ENCODE assay signal across 1 cellular context in the genomic region with DNA sequence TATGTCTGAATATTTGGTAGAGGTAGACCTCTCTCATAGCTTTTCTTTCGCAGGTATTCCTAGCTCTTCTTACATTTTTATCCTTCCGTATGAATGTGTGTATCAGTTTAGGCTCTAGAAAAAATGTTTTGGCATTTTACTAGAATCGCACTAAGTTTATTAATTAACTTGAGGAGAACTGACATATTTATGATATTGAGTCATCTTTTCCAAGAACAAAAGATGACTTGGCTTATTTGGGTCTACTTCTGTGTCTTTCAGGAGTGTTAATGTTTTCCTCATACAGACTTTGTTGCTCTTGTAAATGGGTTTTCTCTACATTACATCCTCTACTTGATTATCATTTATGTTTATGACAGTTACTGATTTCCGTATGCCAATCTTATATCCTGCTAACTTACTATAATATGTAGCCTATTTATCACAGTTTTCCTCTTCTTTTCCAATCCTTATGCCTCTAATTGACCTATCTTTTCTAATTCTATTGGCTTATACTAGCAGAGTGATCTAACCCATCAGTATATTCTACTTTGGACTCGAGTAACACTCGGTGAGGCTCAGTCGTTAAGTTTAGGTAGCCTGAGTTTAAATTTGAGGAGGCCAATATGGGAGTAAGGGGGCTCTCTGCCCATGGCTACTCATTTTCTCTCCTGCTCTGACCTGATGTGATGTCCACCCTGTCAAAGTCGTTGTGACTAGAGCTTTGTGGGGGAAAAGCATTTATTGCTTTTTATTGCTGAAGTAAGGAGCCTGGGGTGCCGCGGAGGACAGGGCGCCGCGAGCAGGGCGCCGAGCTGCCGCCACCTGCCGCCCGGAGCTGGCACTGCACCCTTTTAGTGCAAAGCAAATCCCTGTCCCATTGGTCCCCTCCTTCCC.
TF ChIP-seq lines count a peak whose summit lies in the region.

No MANE protein-coding gene starts in this region.

TF ChIP-seq in K562, 482 proteins besides CTCF, POLR2A, EP300 and RAD21 (continued from another document and continues in another):
- TF ChIP-seq, protein P1, sequence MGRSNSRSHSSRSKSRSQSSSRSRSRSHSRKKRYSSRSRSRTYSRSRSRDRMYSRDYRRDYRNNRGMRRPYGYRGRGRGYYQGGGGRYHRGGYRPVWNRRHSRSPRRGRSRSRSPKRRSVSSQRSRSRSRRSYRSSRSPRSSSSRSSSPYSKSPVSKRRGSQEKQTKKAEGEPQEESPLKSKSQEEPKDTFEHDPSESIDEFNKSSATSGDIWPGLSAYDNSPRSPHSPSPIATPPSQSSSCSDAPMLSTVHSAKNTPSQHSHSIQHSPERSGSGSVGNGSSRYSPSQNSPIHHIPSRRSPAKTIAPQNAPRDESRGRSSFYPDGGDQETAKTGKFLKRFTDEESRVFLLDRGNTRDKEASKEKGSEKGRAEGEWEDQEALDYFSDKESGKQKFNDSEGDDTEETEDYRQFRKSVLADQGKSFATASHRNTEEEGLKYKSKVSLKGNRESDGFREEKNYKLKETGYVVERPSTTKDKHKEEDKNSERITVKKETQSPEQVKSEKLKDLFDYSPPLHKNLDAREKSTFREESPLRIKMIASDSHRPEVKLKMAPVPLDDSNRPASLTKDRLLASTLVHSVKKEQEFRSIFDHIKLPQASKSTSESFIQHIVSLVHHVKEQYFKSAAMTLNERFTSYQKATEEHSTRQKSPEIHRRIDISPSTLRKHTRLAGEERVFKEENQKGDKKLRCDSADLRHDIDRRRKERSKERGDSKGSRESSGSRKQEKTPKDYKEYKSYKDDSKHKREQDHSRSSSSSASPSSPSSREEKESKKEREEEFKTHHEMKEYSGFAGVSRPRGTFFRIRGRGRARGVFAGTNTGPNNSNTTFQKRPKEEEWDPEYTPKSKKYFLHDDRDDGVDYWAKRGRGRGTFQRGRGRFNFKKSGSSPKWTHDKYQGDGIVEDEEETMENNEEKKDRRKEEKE (IDR thresholded peaks at IDR 0.05; ENCODE audit: borderline replicate concordance in 1 of 2, control insufficient read depth in 1 of 2, low read depth in 2 of 2, low read length in 1 of 2): no peak
- no peak for TF ChIP-seq HMG20B (CRISPR knock-in tag; IDR thresholded peaks at IDR 0.05)
- TF ChIP-seq, protein P2, sequence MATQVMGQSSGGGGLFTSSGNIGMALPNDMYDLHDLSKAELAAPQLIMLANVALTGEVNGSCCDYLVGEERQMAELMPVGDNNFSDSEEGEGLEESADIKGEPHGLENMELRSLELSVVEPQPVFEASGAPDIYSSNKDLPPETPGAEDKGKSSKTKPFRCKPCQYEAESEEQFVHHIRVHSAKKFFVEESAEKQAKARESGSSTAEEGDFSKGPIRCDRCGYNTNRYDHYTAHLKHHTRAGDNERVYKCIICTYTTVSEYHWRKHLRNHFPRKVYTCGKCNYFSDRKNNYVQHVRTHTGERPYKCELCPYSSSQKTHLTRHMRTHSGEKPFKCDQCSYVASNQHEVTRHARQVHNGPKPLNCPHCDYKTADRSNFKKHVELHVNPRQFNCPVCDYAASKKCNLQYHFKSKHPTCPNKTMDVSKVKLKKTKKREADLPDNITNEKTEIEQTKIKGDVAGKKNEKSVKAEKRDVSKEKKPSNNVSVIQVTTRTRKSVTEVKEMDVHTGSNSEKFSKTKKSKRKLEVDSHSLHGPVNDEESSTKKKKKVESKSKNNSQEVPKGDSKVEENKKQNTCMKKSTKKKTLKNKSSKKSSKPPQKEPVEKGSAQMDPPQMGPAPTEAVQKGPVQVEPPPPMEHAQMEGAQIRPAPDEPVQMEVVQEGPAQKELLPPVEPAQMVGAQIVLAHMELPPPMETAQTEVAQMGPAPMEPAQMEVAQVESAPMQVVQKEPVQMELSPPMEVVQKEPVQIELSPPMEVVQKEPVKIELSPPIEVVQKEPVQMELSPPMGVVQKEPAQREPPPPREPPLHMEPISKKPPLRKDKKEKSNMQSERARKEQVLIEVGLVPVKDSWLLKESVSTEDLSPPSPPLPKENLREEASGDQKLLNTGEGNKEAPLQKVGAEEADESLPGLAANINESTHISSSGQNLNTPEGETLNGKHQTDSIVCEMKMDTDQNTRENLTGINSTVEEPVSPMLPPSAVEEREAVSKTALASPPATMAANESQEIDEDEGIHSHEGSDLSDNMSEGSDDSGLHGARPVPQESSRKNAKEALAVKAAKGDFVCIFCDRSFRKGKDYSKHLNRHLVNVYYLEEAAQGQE (CRISPR knock-in tag; IDR thresholded peaks at IDR 0.05; ENCODE audit: low read depth): no peak
- TF ChIP-seq DACH1 (IDR thresholded peaks at IDR 0.05; ENCODE audit: partially characterized antibody): peak; percentile 97
- TF ChIP-seq CBX5 (IDR thresholded peaks at IDR 0.05; ENCODE audit: borderline replicate concordance, low read depth): no peak
- no peak for TF ChIP-seq MTA2 (IDR thresholded peaks at IDR 0.05; ENCODE audit: low read depth)
- TF ChIP-seq BRD9 (IDR thresholded peaks at IDR 0.05; ENCODE audit: low read depth, partially characterized antibody): peak; percentile 49
- no peak for TF ChIP-seq ZNF134 (CRISPR knock-in tag; conservative IDR thresholded peaks at IDR 0.05)
- TF ChIP-seq, protein P3, sequence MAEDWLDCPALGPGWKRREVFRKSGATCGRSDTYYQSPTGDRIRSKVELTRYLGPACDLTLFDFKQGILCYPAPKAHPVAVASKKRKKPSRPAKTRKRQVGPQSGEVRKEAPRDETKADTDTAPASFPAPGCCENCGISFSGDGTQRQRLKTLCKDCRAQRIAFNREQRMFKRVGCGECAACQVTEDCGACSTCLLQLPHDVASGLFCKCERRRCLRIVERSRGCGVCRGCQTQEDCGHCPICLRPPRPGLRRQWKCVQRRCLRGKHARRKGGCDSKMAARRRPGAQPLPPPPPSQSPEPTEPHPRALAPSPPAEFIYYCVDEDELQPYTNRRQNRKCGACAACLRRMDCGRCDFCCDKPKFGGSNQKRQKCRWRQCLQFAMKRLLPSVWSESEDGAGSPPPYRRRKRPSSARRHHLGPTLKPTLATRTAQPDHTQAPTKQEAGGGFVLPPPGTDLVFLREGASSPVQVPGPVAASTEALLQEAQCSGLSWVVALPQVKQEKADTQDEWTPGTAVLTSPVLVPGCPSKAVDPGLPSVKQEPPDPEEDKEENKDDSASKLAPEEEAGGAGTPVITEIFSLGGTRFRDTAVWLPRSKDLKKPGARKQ (CRISPR knock-in tag; IDR thresholded peaks at IDR 0.05): peak; percentile 35; the same call in 1 of the 2 replicates
- no peak for TF ChIP-seq ZNF57 (CRISPR knock-in tag; IDR thresholded peaks at IDR 0.05)
- 0 out of 2 replicates have a peak, but pooled peaks have one; percentile 35 for TF ChIP-seq SMARCC2 (IDR thresholded peaks at IDR 0.05; ENCODE audit: low read depth)
- no peak for TF ChIP-seq RUNX1 (IDR thresholded peaks at IDR 0.05; ENCODE audit: low read depth)
- TF ChIP-seq XRCC4 (IDR thresholded peaks at IDR 0.05; ENCODE audit: extremely low read depth, insufficient read depth, insufficient read length): no peak
- TF ChIP-seq SMAD4 (CRISPR knock-in tag; conservative IDR thresholded peaks at IDR 0.05): no peak
- no peak for TF ChIP-seq NFATC3 (IDR thresholded peaks at IDR 0.05)
- no peak for TF ChIP-seq DIDO1 (tag; IDR thresholded peaks at IDR 0.05; ENCODE audit: low read depth)
- peak; percentile 60; the same call in 1 of the 2 replicates for TF ChIP-seq MAFF (IDR thresholded peaks at IDR 0.05; ENCODE audit: low read length)
- peak; percentile 62; the same call in 1 of the 2 replicates for TF ChIP-seq MTA3 (IDR thresholded peaks at IDR 0.05; ENCODE audit: borderline replicate concordance)
- no peak for TF ChIP-seq ZSCAN32 (CRISPR knock-in tag; IDR thresholded peaks at IDR 0.05)
- TF ChIP-seq, protein P4, sequence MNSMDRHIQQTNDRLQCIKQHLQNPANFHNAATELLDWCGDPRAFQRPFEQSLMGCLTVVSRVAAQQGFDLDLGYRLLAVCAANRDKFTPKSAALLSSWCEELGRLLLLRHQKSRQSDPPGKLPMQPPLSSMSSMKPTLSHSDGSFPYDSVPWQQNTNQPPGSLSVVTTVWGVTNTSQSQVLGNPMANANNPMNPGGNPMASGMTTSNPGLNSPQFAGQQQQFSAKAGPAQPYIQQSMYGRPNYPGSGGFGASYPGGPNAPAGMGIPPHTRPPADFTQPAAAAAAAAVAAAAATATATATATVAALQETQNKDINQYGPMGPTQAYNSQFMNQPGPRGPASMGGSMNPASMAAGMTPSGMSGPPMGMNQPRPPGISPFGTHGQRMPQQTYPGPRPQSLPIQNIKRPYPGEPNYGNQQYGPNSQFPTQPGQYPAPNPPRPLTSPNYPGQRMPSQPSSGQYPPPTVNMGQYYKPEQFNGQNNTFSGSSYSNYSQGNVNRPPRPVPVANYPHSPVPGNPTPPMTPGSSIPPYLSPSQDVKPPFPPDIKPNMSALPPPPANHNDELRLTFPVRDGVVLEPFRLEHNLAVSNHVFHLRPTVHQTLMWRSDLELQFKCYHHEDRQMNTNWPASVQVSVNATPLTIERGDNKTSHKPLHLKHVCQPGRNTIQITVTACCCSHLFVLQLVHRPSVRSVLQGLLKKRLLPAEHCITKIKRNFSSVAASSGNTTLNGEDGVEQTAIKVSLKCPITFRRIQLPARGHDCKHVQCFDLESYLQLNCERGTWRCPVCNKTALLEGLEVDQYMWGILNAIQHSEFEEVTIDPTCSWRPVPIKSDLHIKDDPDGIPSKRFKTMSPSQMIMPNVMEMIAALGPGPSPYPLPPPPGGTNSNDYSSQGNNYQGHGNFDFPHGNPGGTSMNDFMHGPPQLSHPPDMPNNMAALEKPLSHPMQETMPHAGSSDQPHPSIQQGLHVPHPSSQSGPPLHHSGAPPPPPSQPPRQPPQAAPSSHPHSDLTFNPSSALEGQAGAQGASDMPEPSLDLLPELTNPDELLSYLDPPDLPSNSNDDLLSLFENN (IDR thresholded peaks at IDR 0.05; ENCODE audit: low read depth in 2 of 2, low read length in 2 of 2): no peak
- TF ChIP-seq PHB2 (IDR thresholded peaks at IDR 0.05; ENCODE audit: low read depth): 0 out of 2 replicates have a peak, but pooled peaks have one; percentile 14
- TF ChIP-seq PRPF4 (IDR thresholded peaks at IDR 0.05; ENCODE audit: insufficient read depth, low read depth, low read length, poor library complexity, severe bottlenecking): no peak
- TF ChIP-seq HNRNPUL1 (IDR thresholded peaks at IDR 0.05; ENCODE audit: low read length): no peak
- TF ChIP-seq CREM (IDR thresholded peaks at IDR 0.05; ENCODE audit: low read depth): 0 out of 2 replicates have a peak, but pooled peaks have one; percentile 19
- no peak for TF ChIP-seq KDM2B (CRISPR knock-in tag; IDR thresholded peaks at IDR 0.05)
- TF ChIP-seq ILF3 (IDR thresholded peaks at IDR 0.05; ENCODE audit: borderline replicate concordance): 0 out of 2 replicates have a peak, but pooled peaks have one; percentile 27
- no peak for TF ChIP-seq ZNF408 (CRISPR knock-in tag; IDR thresholded peaks at IDR 0.05; ENCODE audit: low read depth)
- no peak for TF ChIP-seq KHSRP (IDR thresholded peaks at IDR 0.05)
- TF ChIP-seq, protein P5, sequence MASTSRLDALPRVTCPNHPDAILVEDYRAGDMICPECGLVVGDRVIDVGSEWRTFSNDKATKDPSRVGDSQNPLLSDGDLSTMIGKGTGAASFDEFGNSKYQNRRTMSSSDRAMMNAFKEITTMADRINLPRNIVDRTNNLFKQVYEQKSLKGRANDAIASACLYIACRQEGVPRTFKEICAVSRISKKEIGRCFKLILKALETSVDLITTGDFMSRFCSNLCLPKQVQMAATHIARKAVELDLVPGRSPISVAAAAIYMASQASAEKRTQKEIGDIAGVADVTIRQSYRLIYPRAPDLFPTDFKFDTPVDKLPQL (IDR thresholded peaks at IDR 0.05; ENCODE audit: extremely low read depth, insufficient read length): no peak
- TF ChIP-seq, protein P6, sequence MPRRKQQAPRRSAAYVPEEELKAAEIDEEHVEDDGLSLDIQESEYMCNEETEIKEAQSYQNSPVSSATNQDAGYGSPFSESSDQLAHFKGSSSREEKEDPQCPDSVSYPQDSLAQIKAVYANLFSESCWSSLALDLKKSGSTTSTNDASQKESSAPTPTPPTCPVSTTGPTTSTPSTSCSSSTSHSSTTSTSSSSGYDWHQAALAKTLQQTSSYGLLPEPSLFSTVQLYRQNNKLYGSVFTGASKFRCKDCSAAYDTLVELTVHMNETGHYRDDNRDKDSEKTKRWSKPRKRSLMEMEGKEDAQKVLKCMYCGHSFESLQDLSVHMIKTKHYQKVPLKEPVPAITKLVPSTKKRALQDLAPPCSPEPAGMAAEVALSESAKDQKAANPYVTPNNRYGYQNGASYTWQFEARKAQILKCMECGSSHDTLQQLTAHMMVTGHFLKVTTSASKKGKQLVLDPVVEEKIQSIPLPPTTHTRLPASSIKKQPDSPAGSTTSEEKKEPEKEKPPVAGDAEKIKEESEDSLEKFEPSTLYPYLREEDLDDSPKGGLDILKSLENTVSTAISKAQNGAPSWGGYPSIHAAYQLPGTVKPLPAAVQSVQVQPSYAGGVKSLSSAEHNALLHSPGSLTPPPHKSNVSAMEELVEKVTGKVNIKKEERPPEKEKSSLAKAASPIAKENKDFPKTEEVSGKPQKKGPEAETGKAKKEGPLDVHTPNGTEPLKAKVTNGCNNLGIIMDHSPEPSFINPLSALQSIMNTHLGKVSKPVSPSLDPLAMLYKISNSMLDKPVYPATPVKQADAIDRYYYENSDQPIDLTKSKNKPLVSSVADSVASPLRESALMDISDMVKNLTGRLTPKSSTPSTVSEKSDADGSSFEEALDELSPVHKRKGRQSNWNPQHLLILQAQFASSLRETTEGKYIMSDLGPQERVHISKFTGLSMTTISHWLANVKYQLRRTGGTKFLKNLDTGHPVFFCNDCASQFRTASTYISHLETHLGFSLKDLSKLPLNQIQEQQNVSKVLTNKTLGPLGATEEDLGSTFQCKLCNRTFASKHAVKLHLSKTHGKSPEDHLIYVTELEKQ (CRISPR knock-in tag; IDR thresholded peaks at IDR 0.05): no peak
- TF ChIP-seq, protein P7, sequence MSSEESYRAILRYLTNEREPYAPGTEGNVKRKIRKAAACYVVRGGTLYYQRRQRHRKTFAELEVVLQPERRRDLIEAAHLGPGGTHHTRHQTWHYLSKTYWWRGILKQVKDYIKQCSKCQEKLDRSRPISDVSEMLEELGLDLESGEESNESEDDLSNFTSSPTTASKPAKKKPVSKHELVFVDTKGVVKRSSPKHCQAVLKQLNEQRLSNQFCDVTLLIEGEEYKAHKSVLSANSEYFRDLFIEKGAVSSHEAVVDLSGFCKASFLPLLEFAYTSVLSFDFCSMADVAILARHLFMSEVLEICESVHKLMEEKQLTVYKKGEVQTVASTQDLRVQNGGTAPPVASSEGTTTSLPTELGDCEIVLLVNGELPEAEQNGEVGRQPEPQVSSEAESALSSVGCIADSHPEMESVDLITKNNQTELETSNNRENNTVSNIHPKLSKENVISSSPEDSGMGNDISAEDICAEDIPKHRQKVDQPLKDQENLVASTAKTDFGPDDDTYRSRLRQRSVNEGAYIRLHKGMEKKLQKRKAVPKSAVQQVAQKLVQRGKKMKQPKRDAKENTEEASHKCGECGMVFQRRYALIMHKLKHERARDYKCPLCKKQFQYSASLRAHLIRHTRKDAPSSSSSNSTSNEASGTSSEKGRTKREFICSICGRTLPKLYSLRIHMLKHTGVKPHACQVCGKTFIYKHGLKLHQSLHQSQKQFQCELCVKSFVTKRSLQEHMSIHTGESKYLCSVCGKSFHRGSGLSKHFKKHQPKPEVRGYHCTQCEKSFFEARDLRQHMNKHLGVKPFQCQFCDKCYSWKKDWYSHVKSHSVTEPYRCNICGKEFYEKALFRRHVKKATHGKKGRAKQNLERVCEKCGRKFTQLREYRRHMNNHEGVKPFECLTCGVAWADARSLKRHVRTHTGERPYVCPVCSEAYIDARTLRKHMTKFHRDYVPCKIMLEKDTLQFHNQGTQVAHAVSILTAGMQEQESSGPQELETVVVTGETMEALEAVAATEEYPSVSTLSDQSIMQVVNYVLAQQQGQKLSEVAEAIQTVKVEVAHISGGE (CRISPR knock-in tag; IDR thresholded peaks at IDR 0.05): no peak
- TF ChIP-seq CAMTA2 (CRISPR knock-in tag; conservative IDR thresholded peaks at IDR 0.05): no peak
- no peak for TF ChIP-seq ZNF41 (CRISPR knock-in tag; conservative IDR thresholded peaks at IDR 0.05)
- TF ChIP-seq POLR2B (IDR thresholded peaks at IDR 0.05; ENCODE audit: low read depth, partially characterized antibody): peak; percentile 68
- TF ChIP-seq CREBBP (IDR thresholded peaks at IDR 0.05; ENCODE audit: low read depth, low read length): no peak
